ENCODE assay signal across 1 cellular context in the genomic region with DNA sequence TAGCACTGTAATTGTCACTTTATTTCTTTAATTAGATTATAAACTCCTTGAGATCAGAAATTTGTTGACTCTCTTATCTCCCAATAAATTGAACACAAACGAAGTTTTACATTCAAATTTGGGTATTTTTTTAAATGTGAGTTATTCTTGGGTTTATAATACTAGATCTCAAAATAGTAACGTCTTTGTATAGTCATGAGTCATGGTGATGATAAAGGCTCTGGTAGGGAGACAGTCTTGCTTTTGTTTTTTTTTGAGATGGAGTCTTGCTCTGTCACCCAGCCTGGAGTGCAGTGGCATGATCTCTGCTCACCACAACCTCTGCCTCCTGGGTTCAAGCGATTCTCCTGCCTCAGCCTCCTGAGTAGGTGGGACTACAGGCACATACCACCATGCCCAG. TPM values are rescaled to one million over a fixed set of nuclear protein-coding genes. Genes with fewer than 3 reads are reported as not detected.
"Had no signal": no experiment of that assay in that cellular context is flagged by ENCODE, and none has a peak within 500 bp of the region (broad histone marks: within the 10 kb centered on the region; RNA-seq: fewer than 3 reads in every experiment).

No MANE protein-coding gene starts in this region.

RNA-seq across cellular contexts. Expression of a gene that starts 22.7 kb away (rescaled TPM):
- total RNA-seq: activated CD8-positive, alpha-beta memory T cell treated with anti-CD3 and anti-CD28 coated beads, Interleukin-2, amount 10 ng/mL, durations not matched to agents 7 days and 5 days had no signal
